ENCODE assay signal across 20 cellular contexts in the genomic region with DNA sequence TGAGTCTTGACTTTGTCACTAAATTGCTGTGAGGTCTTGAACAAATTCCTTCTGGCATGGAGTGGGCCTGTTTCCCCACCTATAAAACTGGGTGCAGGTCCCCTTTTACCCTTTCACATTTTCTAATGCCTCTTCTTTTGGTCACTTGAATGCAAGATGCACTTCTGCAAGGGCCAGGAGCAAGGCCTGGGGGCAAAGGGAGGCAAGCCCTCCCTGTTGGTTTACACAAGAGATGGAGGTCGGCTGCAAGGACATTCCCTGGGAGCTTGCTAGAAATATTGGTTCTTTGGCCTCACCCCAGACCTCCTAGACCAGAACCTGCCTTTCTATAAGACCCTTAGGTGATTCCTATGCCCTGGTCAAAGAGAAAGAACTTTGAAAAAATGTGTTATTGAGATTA. TPM values are rescaled to one million over a fixed set of nuclear protein-coding genes. Genes with fewer than 3 reads are reported as not detected.
DNase-seq lines count a peak whose midpoint lies in the region; ATAC-seq and TF ChIP-seq lines count a peak whose summit lies in the region.
"Had no signal": no experiment of that assay in that cellular context is flagged by ENCODE, and none has a peak within 500 bp of the region (broad histone marks: within the 10 kb centered on the region; RNA-seq: fewer than 3 reads in every experiment).

No MANE protein-coding gene starts in this region.

- TF ChIP-seq POLR2A in thyroid gland (IDR thresholded peaks at IDR 0.05): peak in 1 of 2 donors; percentile 19

- H3K9me3 ChIP-seq in CD4-positive, alpha-beta T cell (ENCODE audit: control insufficient read depth, low read length): no peaks in the 10 kb centered on the region
- H3K9me3 ChIP-seq in iPS-15b (ENCODE audit: control insufficient read depth, insufficient read depth, low read length) (no peaks in the 10 kb centered on the region), thyroid gland (no peaks in the 10 kb centered on the region), left lung (no peaks in the 10 kb centered on the region)
- H3K9me3 ChIP-seq: A549, BE2C had no signal

- intact Hi-C loops in CD4-positive, alpha-beta T cell (cut with DNase I, micrococcal nuclease): no loop called here
- intact Hi-C loops in thyroid gland (cut with DNase I): no loop called here
- intact Hi-C loops in left lung (cut with DNase I): no loop called here

- H3K4me1 Mint-ChIP-seq in CD4-positive, alpha-beta T cell (ENCODE audit: low read depth): peaks cover 29% of the 10 kb centered on the region
- H3K4me1 Mint-ChIP-seq in GM23338: peaks cover 19% of the 10 kb centered on the region

- WGBS in thyroid gland, 2 donors: 11 to 25% methylated on average over 1 of the region's 1 CpG

- H3K9me2 ChIP-seq in GM23338 (ENCODE audit: insufficient read depth): no peaks in the 10 kb centered on the region

- H4K20me1 ChIP-seq in GM23338 (replicated peaks; ENCODE audit: insufficient read depth): peaks cover 22% of the 10 kb centered on the region
- H4K20me1 ChIP-seq: BLaER1 treated with 17β-estradiol and CSF1 and Interleukin-3, amounts not matched to agents 10 nM and 100 nM had no signal

- peaks cover 76% of the 10 kb centered on the region for H3K27me3 ChIP-seq in CD4-positive, alpha-beta T cell (ENCODE audit: control insufficient read depth, insufficient read depth, low read length)
- H3K27me3 ChIP-seq in GM23338 (ENCODE audit: insufficient read depth) (peaks cover 100% of the 10 kb centered on the region), iPS-15b (ENCODE audit: control insufficient read depth, insufficient read depth, low read length) (peaks cover 98% of the 10 kb centered on the region), thyroid gland (no peaks in the 10 kb centered on the region), left lung (peaks cover 72 to 93% of the 10 kb centered on the region in 2 donors)

- H3K36me3 ChIP-seq in GM23338 (ENCODE audit: insufficient read depth): no peaks in the 10 kb centered on the region
- no peaks in the 10 kb centered on the region for H3K36me3 ChIP-seq in iPS-15b (ENCODE audit: control insufficient read depth, insufficient read depth, low read length)
- peaks cover 44 to 49% of the 10 kb centered on the region in 2 donors for H3K36me3 ChIP-seq in thyroid gland
- H3K36me3 ChIP-seq in left lung: no peaks in the 10 kb centered on the region
- H3K36me3 ChIP-seq: BE2C; BLaER1 treated with 17β-estradiol and CSF1 and Interleukin-3, amounts not matched to agents 10 nM and 100 nM had no signal

- H3K9ac ChIP-seq in iPS-15b (ENCODE audit: low read depth, low read length): no peak overlapping the region
- H3K9ac ChIP-seq: BLaER1 treated with 17β-estradiol and CSF1 and Interleukin-3, amounts not matched to agents 10 nM and 100 nM had no signal

- H3K4me2 ChIP-seq in GM23338: no peak overlapping the region
- H3K4me2 ChIP-seq: A549; BLaER1 treated with 17β-estradiol and CSF1 and Interleukin-3, amounts not matched to agents 10 nM and 100 nM had no signal

- peak overlapping the region; percentile 25 for H3K4me3 Mint-ChIP-seq in CD4-positive, alpha-beta T cell
- H3K4me3 Mint-ChIP-seq in GM23338: no peak overlapping the region

- ATAC-seq in CD4-positive, alpha-beta T cell (ENCODE audit: poor library complexity): no peak
- no peak for ATAC-seq in GM23338
- no peak for ATAC-seq in left lung
- ATAC-seq in GM18519 (IDR thresholded peaks at IDR 0.05; ENCODE audit: low FRiP score, unreplicated experiment): no peak
- ATAC-seq: A549 had no signal

- CTCF ChIA-PET in CD4-positive, alpha-beta T cell (lab: Charles Lee): no interaction called here

- no peak overlapping the region for H3K4me3 ChIP-seq in GM23338
- peak overlapping the region; percentile 8 for H3K4me3 ChIP-seq in iPS-15b (ENCODE audit: low read depth, low read length)
- peak overlapping the region in 2 of 3 donors; percentile 74 to 97 for H3K4me3 ChIP-seq in thyroid gland (replicated peaks in 1 of 3)
- H3K4me3 ChIP-seq in left lung: no peak overlapping the region
- H3K4me3 ChIP-seq: A549; BLaER1 treated with 17β-estradiol and CSF1 and Interleukin-3, amounts not matched to agents 10 nM and 100 nM had no signal

- H2AFZ ChIP-seq in GM23338: no peak overlapping the region

- peaks cover 17% of the 10 kb centered on the region for H3F3A ChIP-seq in GM23338 (replicated peaks; ENCODE audit: low read depth)

- no peaks in the 10 kb centered on the region for H3K9me3 Mint-ChIP-seq in CD4-positive, alpha-beta T cell
- H3K9me3 Mint-ChIP-seq in GM23338: no peaks in the 10 kb centered on the region; the same call in 2 of the 3 replicates

- H3K79me2 ChIP-seq in GM23338 (replicated peaks; ENCODE audit: insufficient read depth): no peaks in the 10 kb centered on the region

- no peak for TF ChIP-seq CTCF in CD4-positive, alpha-beta T cell (IDR thresholded peaks at IDR 0.05)
- TF ChIP-seq CTCF in GM23338 (conservative IDR thresholded peaks at IDR 0.05; ENCODE audit: low read depth in 2 of 2): no peak
- no peak for TF ChIP-seq CTCF in thyroid gland (IDR thresholded peaks at IDR 0.05)
- TF ChIP-seq CTCF in left lung (IDR thresholded peaks at IDR 0.05): no peak

- H3K27ac ChIP-seq in CD4-positive, alpha-beta T cell (ENCODE audit: low read depth, low read length): no peak overlapping the region
- H3K27ac ChIP-seq in GM23338 (ENCODE audit: low read depth) (no peak overlapping the region), thyroid gland (peak overlapping the region; percentile 92 to 97 (median 96)), left lung (no peak overlapping the region)
- H3K27ac ChIP-seq: A549; BLaER1 treated with 17β-estradiol and CSF1 and Interleukin-3, amounts not matched to agents 10 nM and 100 nM had no signal

- H3K36me3 Mint-ChIP-seq in CD4-positive, alpha-beta T cell (ENCODE audit: low read depth): no peaks in the 10 kb centered on the region
- no peaks in the 10 kb centered on the region for H3K36me3 Mint-ChIP-seq in GM23338 (ENCODE audit: low read depth)

- peaks cover 89% of the 10 kb centered on the region for H3K27me3 Mint-ChIP-seq in CD4-positive, alpha-beta T cell
- peaks cover 86% of the 10 kb centered on the region for H3K27me3 Mint-ChIP-seq in GM23338 (ENCODE audit: insufficient read depth, low read depth, poor library complexity)

- H3K4me1 ChIP-seq in GM23338 (ENCODE audit: insufficient read depth) (peaks cover 28% of the 10 kb centered on the region), iPS-15b (ENCODE audit: control insufficient read depth, insufficient read depth, low read length) (peaks cover 2% of the 10 kb centered on the region), thyroid gland (peaks cover 0 to 11% of the 10 kb centered on the region in 2 donors), left lung (peaks cover 0 to 10% of the 10 kb centered on the region in 2 donors)
- H3K4me1 ChIP-seq: BE2C; BLaER1 treated with 17β-estradiol and CSF1 and Interleukin-3, amounts not matched to agents 10 nM and 100 nM had no signal

- no peak for DNase-seq in CD4-positive, alpha-beta T cell
- DNase-seq in GM23338 (ENCODE audit: low spot score) (no peak), thyroid gland (peak; percentile 23 to 54), left lung (no peak), HuH-7 (ENCODE audit: low spot score) (no peak)
- DNase-seq: 8988T; ACHN; AML-193; BE2C; Calu3; CD4-positive, alpha-beta memory T cell; COR-L47; DMS79 treated with DMSO at 0.1 percent for 48 hours; HCEC 1CT had no signal

- POLR2A ChIA-PET in CD4-positive, alpha-beta T cell (lab: Charles Lee): no interaction called here

- H3K27ac Mint-ChIP-seq in CD4-positive, alpha-beta T cell: no peak overlapping the region
- no peak overlapping the region for H3K27ac Mint-ChIP-seq in GM23338
- H3K27ac Mint-ChIP-seq: CD14-positive monocyte; CD4-positive, alpha-beta memory T cell had no signal

TF ChIP-seq in GM23338, 12 proteins besides CTCF, POLR2A, EP300 and RAD21:
- TF ChIP-seq CREB1 (CRISPR knock-in tag; IDR thresholded peaks at IDR 0.05; ENCODE audit: low read depth) (no peak), EZH2 (IDR thresholded peaks at IDR 0.05; ENCODE audit: low read depth, unreplicated experiment) (peak; percentile 72), NANOG (IDR thresholded peaks at IDR 0.05; ENCODE audit: borderline replicate concordance) (no peak), STAT1 (IDR thresholded peaks at IDR 0.05; ENCODE audit: unreplicated experiment) (no peak)
- TF ChIP-seq, protein P1, sequence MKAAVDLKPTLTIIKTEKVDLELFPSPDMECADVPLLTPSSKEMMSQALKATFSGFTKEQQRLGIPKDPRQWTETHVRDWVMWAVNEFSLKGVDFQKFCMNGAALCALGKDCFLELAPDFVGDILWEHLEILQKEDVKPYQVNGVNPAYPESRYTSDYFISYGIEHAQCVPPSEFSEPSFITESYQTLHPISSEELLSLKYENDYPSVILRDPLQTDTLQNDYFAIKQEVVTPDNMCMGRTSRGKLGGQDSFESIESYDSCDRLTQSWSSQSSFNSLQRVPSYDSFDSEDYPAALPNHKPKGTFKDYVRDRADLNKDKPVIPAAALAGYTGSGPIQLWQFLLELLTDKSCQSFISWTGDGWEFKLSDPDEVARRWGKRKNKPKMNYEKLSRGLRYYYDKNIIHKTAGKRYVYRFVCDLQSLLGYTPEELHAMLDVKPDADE (IDR thresholded peaks at IDR 0.05): no peak
TF ChIP-seq in GM23338: peak in this region for 1.

RNA-seq across cellular contexts. Expression of gene FOXE1, which starts 5.8 kb away (rescaled TPM):
- not detected for total RNA-seq in CD4-positive, alpha-beta T cell
- 0.35 and 0.45 TPM in 2 replicates for total RNA-seq in GM23338 (2014; rRNA removed; shearing (Covaris generic))
- 0.12 TPM in 1 of 2 replicates, not detected in the other for polyA plus RNA-seq in GM23338 (2016; fragmentation: Nextera tagmentation; extraction: Ambion mirVana)
- total RNA-seq in thyroid gland (100 to 1,000 TPM; 405 to 748 (median 454) TPM), left lung (not detected)
- total RNA-seq: CD4-positive, alpha-beta memory T cell; H1 had no signal
- polyA plus RNA-seq: CD14-positive monocyte; CD4-positive, alpha-beta memory T cell had no signal

Comparison
In these comparisons a context has a peak if more than half of its experiments do, and no peak if none do; other contexts are left out.
1. DNase-seq: peak in thyroid gland (2 of 2); none in CD4-positive, alpha-beta T cell (0 of 10), GM23338 (single experiment), left lung (0 of 2) and HuH-7 (single experiment).
2. H3K27ac ChIP-seq: peak in thyroid gland (3 of 3); none in CD4-positive, alpha-beta T cell (single experiment), GM23338 (single experiment) and left lung (0 of 2).
3. H3K4me3 ChIP-seq: peak in iPS-15b (single experiment) and thyroid gland (2 of 3); none in GM23338 (single experiment) and left lung (0 of 2).
4. RNA of gene FOXE1, which starts 5.8 kb away (total RNA-seq): 405 to 748 TPM in thyroid gland; 0.35 to 0.45 TPM in GM23338, not detected in CD4-positive, alpha-beta T cell and not detected in left lung; every median in the first group is over 100 times any median in the second.